ENCODE assay signal across 11 cellular contexts in the genomic region with DNA sequence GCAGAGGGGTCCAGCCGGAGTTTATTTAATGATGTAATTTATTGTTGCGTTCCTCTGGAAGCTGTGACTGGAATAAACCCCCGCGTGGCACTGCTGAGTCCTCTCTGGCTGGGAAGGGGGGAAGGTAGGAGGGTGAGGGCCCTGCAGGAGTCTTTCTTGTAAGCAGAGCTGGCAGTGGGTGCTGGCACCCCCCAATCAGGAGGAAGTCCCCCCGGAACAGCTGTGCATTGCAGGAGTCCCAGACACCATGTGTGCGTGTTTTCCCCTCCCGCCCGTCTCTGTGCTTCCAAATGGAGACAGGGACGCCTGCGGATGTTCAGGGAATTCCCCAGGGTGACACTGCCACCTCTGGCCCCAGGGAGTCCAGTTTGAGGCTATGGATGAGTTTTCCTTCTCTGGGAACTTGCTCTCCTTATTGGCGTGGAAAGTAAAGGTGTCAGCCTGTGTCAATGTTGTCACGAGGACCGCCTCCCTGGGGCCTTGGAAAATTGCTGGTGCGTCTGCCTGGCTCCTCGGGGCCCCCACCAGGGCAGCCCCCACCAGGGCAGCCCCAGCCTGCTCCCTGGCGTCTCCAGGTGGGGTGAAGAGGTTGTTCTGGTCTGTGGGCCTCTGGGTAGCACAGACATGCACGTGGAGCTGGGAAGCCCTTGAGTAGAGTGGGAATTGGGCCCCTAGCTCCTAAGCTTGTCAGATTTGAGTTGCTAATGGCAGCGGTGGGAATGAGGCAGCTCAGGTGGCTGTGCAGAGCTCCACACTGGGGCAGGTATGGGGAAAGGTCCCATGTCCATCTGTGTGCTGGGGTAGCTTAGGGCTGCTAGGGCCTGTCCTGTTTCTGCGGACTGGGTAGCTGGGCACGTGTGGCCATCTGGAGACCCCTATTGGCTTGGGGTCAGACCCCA. TPM values are rescaled to one million over a fixed set of nuclear protein-coding genes. Genes with fewer than 3 reads are reported as not detected.
DNase-seq lines count a peak whose midpoint lies in the region; ATAC-seq and TF ChIP-seq lines count a peak whose summit lies in the region.
"Had no signal": no experiment of that assay in that cellular context is flagged by ENCODE, and none has a peak within 500 bp of the region (broad histone marks: within the 10 kb centered on the region; RNA-seq: fewer than 3 reads in every experiment).

No MANE protein-coding gene starts in this region.

- no peaks in the 10 kb centered on the region for H3K9me3 Mint-ChIP-seq in Caco-2 (ENCODE audit: unreplicated experiment)
- H3K9me3 Mint-ChIP-seq in activated B cell treated with CpG ODN at 0.5 μM for 24 hours, result peaks cover 3% of the 10 kb centered on the region
- H3K9me3 Mint-ChIP-seq in osteocyte (ENCODE audit: unreplicated experiment), result no peaks in the 10 kb centered on the region
- H3K9me3 Mint-ChIP-seq in activated CD4-positive, alpha-beta memory T cell treated with anti-CD3 and anti-CD28 coated beads, Interleukin-2, amount 10 ng/mL, durations not matched to agents 7 days and 5 days, result peaks cover 3% of the 10 kb centered on the region

- H3K36me3 Mint-ChIP-seq in Caco-2 (ENCODE audit: insufficient read depth, unreplicated experiment) (peaks cover 53% of the 10 kb centered on the region), activated B cell treated with CpG ODN at 0.5 μM for 24 hours (ENCODE audit: low read depth) (peaks cover 17% of the 10 kb centered on the region), osteocyte (ENCODE audit: unreplicated experiment) (peaks cover 7% of the 10 kb centered on the region)
- peaks cover 22% of the 10 kb centered on the region for H3K36me3 Mint-ChIP-seq in activated CD4-positive, alpha-beta memory T cell treated with anti-CD3 and anti-CD28 coated beads, Interleukin-2, amount 10 ng/mL, durations not matched to agents 7 days and 5 days (ENCODE audit: low read depth)

- peak overlapping the region; percentile 37 for H3K4me3 Mint-ChIP-seq in Caco-2 (ENCODE audit: unreplicated experiment)
- peak overlapping the region; percentile 11 for H3K4me3 Mint-ChIP-seq in activated B cell treated with CpG ODN at 0.5 μM for 24 hours
- peak overlapping the region; percentile 29 for H3K4me3 Mint-ChIP-seq in osteocyte (ENCODE audit: unreplicated experiment)
- H3K4me3 Mint-ChIP-seq in activated CD4-positive, alpha-beta memory T cell treated with anti-CD3 and anti-CD28 coated beads, Interleukin-2, amount 10 ng/mL, durations not matched to agents 7 days and 5 days, result no peak overlapping the region

- H3K27me3 Mint-ChIP-seq in Caco-2 (ENCODE audit: insufficient read depth, unreplicated experiment) (peaks cover 2% of the 10 kb centered on the region), activated B cell treated with CpG ODN at 0.5 μM for 24 hours (peaks cover 5% of the 10 kb centered on the region), osteocyte (ENCODE audit: unreplicated experiment) (no peaks in the 10 kb centered on the region)
- peaks cover 6% of the 10 kb centered on the region for H3K27me3 Mint-ChIP-seq in activated CD4-positive, alpha-beta memory T cell treated with anti-CD3 and anti-CD28 coated beads, Interleukin-2, amount 10 ng/mL, durations not matched to agents 7 days and 5 days

- no TSS peak for BruUV-seq in Caco-2 (replicated peaks; lab: Mats Ljungman, UMichigan)

- no peaks in the 10 kb centered on the region for H3K9me3 ChIP-seq in Caco-2

- no peak for ATAC-seq in activated B cell treated with CpG ODN at 0.5 μM for 24 hours (ENCODE audit: low read depth)
- no peak for ATAC-seq in HG02981 (IDR thresholded peaks at IDR 0.05; ENCODE audit: unreplicated experiment)
- no peak for ATAC-seq in GM19395 (IDR thresholded peaks at IDR 0.05; ENCODE audit: unreplicated experiment)

- no peak overlapping the region for H3K4me3 ChIP-seq in Caco-2 (ENCODE audit: low read depth, low read length)

- peak; percentile 66 to 67 for DNase-seq in Caco-2
- DNase-seq in HT-29 (ENCODE audit: low spot score), result peak; percentile 60
- DNase-seq in activated B cell treated with CpG ODN at 0.5 μM for 24 hours, result no peak
- DNase-seq in osteocyte (ENCODE audit: extremely low spot score, unreplicated experiment), result no peak
- DNase-seq in activated CD4-positive, alpha-beta memory T cell treated with anti-CD3 and anti-CD28 coated beads, Interleukin-2, amount 10 ng/mL, durations not matched to agents 7 days and 5 days, result no peak
- DNase-seq in DMS79 treated with DMSO at 0.1 percent for 48 hours (lab: John Stamatoyannopoulos, UW), result no peak
- DNase-seq: activated T-cell treated with anti-CD3 and anti-CD28 coated beads, Interleukin-2, amount 50 U/mL, for 1 hour; mesendoderm; NCI-H1105 had no signal

- TF ChIP-seq CTCF in Caco-2 (IDR thresholded peaks at IDR 0.05; ENCODE audit: insufficient read depth in 1 of 2, low read depth in 1 of 2, low read length in 1 of 2, severe bottlenecking in 1 of 2, unreplicated experiment in 1 of 2), result peak; percentile 15 to 45
- no peak for TF ChIP-seq CTCF in activated B cell treated with CpG ODN at 0.5 μM for 24 hours (IDR thresholded peaks at IDR 0.05)
- TF ChIP-seq CTCF in osteocyte (IDR thresholded peaks at IDR 0.05), result no peak

- no peaks in the 10 kb centered on the region for H3K36me3 ChIP-seq in Caco-2 (ENCODE audit: control insufficient read depth, insufficient read depth, low read length)

- no peaks in the 10 kb centered on the region for H3K4me1 Mint-ChIP-seq in Caco-2 (ENCODE audit: low read depth, unreplicated experiment)
- H3K4me1 Mint-ChIP-seq in activated B cell treated with CpG ODN at 0.5 μM for 24 hours, result peaks cover 4% of the 10 kb centered on the region
- H3K4me1 Mint-ChIP-seq in osteocyte (ENCODE audit: unreplicated experiment), result peaks cover 24% of the 10 kb centered on the region
- H3K4me1 Mint-ChIP-seq in activated CD4-positive, alpha-beta memory T cell treated with anti-CD3 and anti-CD28 coated beads, Interleukin-2, amount 10 ng/mL, durations not matched to agents 7 days and 5 days, result peaks cover 8% of the 10 kb centered on the region

- H3K27ac Mint-ChIP-seq in Caco-2 (ENCODE audit: unreplicated experiment) (peak overlapping the region; percentile 57), activated B cell treated with CpG ODN at 0.5 μM for 24 hours (no peak overlapping the region), osteocyte (ENCODE audit: unreplicated experiment) (no peak overlapping the region)
- no peak overlapping the region for H3K27ac Mint-ChIP-seq in activated CD4-positive, alpha-beta memory T cell treated with anti-CD3 and anti-CD28 coated beads, Interleukin-2, amount 10 ng/mL, durations not matched to agents 7 days and 5 days

- H3K27me3 ChIP-seq in Caco-2 (replicated peaks; ENCODE audit: control insufficient read depth, insufficient read depth, low read length), result no peaks in the 10 kb centered on the region

- peaks cover 9% of the 10 kb centered on the region; the same call in 1 of the 2 replicates for H3K4me1 ChIP-seq in Caco-2

- CTCF ChIA-PET in Caco-2 (lab: Charles Lee) (interaction anchor here (0.6 to 1.7 kb wide), 2 partner anchors 93 to 313 kb away, joined by 5 read pairs; no protein-coding TSS in a partner anchor), activated B cell treated with CpG ODN at 0.5 μM for 24 hours (lab: Charles Lee) (no interaction called here)
- CTCF ChIA-PET in activated CD4-positive, alpha-beta memory T cell treated with anti-CD3 and anti-CD28 coated beads, Interleukin-2, amount 10 ng/mL, durations not matched to agents 7 days and 5 days (lab: Charles Lee), result no interaction called here

- intact Hi-C loops in Caco-2 (cut with micrococcal nuclease; ENCODE audit: unreplicated experiment), result loop anchor here (1.0 kb wide), 1 partner anchor 91 kb away; no protein-coding TSS in a partner anchor
- intact Hi-C loops in activated B cell treated with CpG ODN at 0.5 μM for 24 hours (cut with micrococcal nuclease), result no loop called here

- POLR2A ChIA-PET in Caco-2 (lab: Charles Lee), result interaction anchor here (0.6 kb wide), 1 partner anchor 121 kb away, joined by 3 read pairs; no protein-coding TSS in a partner anchor
- POLR2A ChIA-PET in activated B cell treated with CpG ODN at 0.5 μM for 24 hours (lab: Charles Lee), result no interaction called here
- POLR2A ChIA-PET in activated CD4-positive, alpha-beta memory T cell treated with anti-CD3 and anti-CD28 coated beads, Interleukin-2, amount 10 ng/mL, durations not matched to agents 7 days and 5 days (lab: Charles Lee), result interaction anchor here (1.4 kb wide), 1 partner anchor 15 kb away, joined by 5 read pairs; no protein-coding TSS in a partner anchor

RNA-seq across cellular contexts. Expression of a gene that starts 2.7 kb away (rescaled TPM):
- total RNA-seq in Caco-2 (2022) (1.2 TPM in 2 replicates), activated B cell treated with CpG ODN at 0.5 μM for 24 hours (0.27 and 0.35 TPM in 2 replicates), osteocyte (1.8 and 1.9 TPM in 2 replicates)
- total RNA-seq in HT-29 (2014; rRNA removed; shearing (Covaris generic)), result not detected in 2 replicates
- not detected for total RNA-seq in activated CD4-positive, alpha-beta memory T cell treated with anti-CD3 and anti-CD28 coated beads, Interleukin-2, amount 10 ng/mL, durations not matched to agents 7 days and 5 days

Comparison
In these comparisons a context has a peak if more than half of its experiments do, and no peak if none do; other contexts are left out.
1. DNase-seq: peak in Caco-2 (2 of 2) and HT-29 (single experiment); none in activated B cell treated with CpG ODN at 0.5 μM for 24 hours (single experiment), osteocyte (single experiment), activated CD4-positive, alpha-beta memory T cell treated with anti-CD3 and anti-CD28 coated beads, Interleukin-2, amount 10 ng/mL, durations not matched to agents 7 days and 5 days (single experiment) and DMS79 treated with DMSO at 0.1 percent for 48 hours (single experiment).
2. CTCF ChIP-seq: peak in Caco-2 (2 of 2); none in activated B cell treated with CpG ODN at 0.5 μM for 24 hours (single experiment) and osteocyte (single experiment).